ENCODE assay signal across 11 cellular contexts in the genomic region with DNA sequence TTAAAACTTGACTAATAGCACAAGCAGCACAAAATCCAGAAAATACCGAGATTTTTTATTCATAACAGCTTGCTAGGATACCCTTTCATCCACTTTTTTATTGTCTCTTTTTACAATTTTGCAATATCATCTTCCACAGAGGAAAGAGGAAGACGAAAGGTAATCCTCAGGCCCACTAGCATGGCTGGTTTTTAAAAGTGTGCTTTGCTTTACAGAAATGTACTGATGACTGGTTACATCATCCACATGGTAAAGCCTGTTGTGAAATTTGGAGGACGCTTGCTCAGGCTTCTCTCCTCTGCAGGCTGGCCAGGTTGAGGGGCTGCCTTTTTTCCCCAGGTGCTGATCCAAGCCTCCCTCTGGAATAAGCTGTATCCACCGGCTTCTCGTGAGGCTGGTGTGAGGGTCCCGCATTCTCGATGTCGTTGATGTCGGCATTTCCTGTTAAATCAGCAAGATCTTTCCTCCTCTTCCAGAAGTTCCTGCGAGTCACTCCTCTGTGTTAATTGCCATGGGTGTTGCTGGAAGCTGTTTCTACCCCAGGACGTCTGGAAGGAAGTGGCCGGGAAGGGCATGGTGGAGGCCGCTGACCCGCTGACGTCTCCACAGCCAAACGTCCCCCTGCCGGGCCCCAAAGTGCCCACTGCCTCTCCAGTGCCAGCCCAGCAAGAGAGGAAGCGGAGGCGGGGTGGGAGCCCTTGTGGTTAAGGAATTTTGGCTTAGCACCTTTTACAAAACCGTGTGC. TPM values are rescaled to one million over a fixed set of nuclear protein-coding genes. Genes with fewer than 3 reads are reported as not detected.
DNase-seq lines count a peak whose midpoint lies in the region; ATAC-seq, FAIRE-seq and TF ChIP-seq lines count a peak whose summit lies in the region.
"Had no signal": no experiment of that assay in that cellular context is flagged by ENCODE, and none has a peak within 500 bp of the region (broad histone marks: within the 10 kb centered on the region; RNA-seq: fewer than 3 reads in every experiment).

No MANE protein-coding gene starts in this region.

- POLR2A ChIA-PET in A549 (lab: Yijun Ruan, JAX), result no interaction called here

- no peaks in the 10 kb centered on the region for H3K9me3 ChIP-seq in A549
- H3K9me3 ChIP-seq: colonic mucosa, stomach had no signal

- TF ChIP-seq EP300 in A549 (IDR thresholded peaks at IDR 0.05), result no peak

- H3K4me1 Mint-ChIP-seq in endothelial cell (ENCODE audit: unreplicated experiment), result peaks cover 21% of the 10 kb centered on the region

- H3K27ac ChIP-seq in A549, result peak overlapping the region; percentile 43 to 64; a peak in 4 of 6 replicates
- H3K27ac ChIP-seq: colonic mucosa, stomach had no signal

- ATAC-seq in A549, result no peak
- ATAC-seq in GM21528 (IDR thresholded peaks at IDR 0.05; ENCODE audit: low FRiP score, unreplicated experiment), result no peak
- ATAC-seq in GM18520 (IDR thresholded peaks at IDR 0.05; ENCODE audit: unreplicated experiment), result no peak

- peaks cover 7% of the 10 kb centered on the region; the same call in 2 of the 3 replicates for H3K4me1 ChIP-seq in A549
- H3K4me1 ChIP-seq: colonic mucosa had no signal

- H3K4me3 ChIP-seq in A549, result no peak overlapping the region
- H3K4me3 ChIP-seq: colonic mucosa, stomach had no signal

- H3K36me3 Mint-ChIP-seq in endothelial cell (ENCODE audit: low read depth, unreplicated experiment), result no peaks in the 10 kb centered on the region
- H3K36me3 Mint-ChIP-seq: naive B cell had no signal

- CTCF ChIA-PET in A549 (lab: Yijun Ruan, JAX), result interaction anchor here (1.6 kb wide), 1 partner anchor 8 kb away, joined by 3 read pairs; the partner anchor contains the start of gene IDUA

- FAIRE-seq in A549 (lab: Jason Lieb, UNC), result no peak

- H3K9me3 Mint-ChIP-seq in endothelial cell (ENCODE audit: unreplicated experiment), result no peaks in the 10 kb centered on the region
- H3K9me3 Mint-ChIP-seq: naive B cell had no signal

- DNase-seq in A549 (ENCODE audit: low read depth in 1 of 2, low spot score in 1 of 2) (no peak), NCI-H226 (peak; percentile 34), endothelial cell (ENCODE audit: low spot score) (no peak), NCI-H2171 (lab: John Stamatoyannopoulos, UW) (no peak)
- DNase-seq: colonic mucosa, naive B cell, NCI-H524 treated with DMSO at 0.1 percent for 48 hours, stomach, T1000 had no signal

- 80% methylated on average over 17 of the region's 20 CpGs for WGBS in A549 (ENCODE audit: missing lambda C conversion rate)

- TF ChIP-seq CTCF in A549 (IDR thresholded peaks at IDR 0.05) (no peak), endothelial cell (IDR thresholded peaks at IDR 0.05; ENCODE audit: unreplicated experiment) (no peak)

- no peak for TF ChIP-seq POLR2A in A549 (IDR thresholded peaks at IDR 0.05; ENCODE audit: low read length)

- H3K4me3 Mint-ChIP-seq in endothelial cell (ENCODE audit: unreplicated experiment), result no peak overlapping the region
- H3K4me3 Mint-ChIP-seq: naive B cell had no signal

- H3K27me3 Mint-ChIP-seq in endothelial cell (ENCODE audit: unreplicated experiment), result peaks cover 6% of the 10 kb centered on the region
- H3K27me3 Mint-ChIP-seq: naive B cell had no signal

- no peak overlapping the region for H3K4me2 ChIP-seq in A549

- H3K27ac Mint-ChIP-seq in endothelial cell (ENCODE audit: unreplicated experiment), result peak overlapping the region; percentile 61
- H3K27ac Mint-ChIP-seq: naive B cell had no signal

- TF ChIP-seq RAD21 in A549 (conservative IDR thresholded peaks at IDR 0.05 in 1 of 2, IDR thresholded peaks at IDR 0.05 in 1 of 2), result no peak

TF ChIP-seq in A549, 52 proteins besides CTCF, POLR2A, EP300 and RAD21:
- TF ChIP-seq RCOR1 (IDR thresholded peaks at IDR 0.05; ENCODE audit: low read depth, low read length) (no peak), RNF2 (IDR thresholded peaks at IDR 0.05; ENCODE audit: borderline replicate concordance, low read depth) (no peak), CEBPB (IDR thresholded peaks at IDR 0.05) (0 out of 4 replicates have a peak, but pooled peaks of 1 of the 2 experiments have one; percentile 33), FOSB (CRISPR knock-in tag; IDR thresholded peaks at IDR 0.05) (no peak), CHD4 (IDR thresholded peaks at IDR 0.05; ENCODE audit: borderline replicate concordance) (no peak)
- TF ChIP-seq, protein P1, sequence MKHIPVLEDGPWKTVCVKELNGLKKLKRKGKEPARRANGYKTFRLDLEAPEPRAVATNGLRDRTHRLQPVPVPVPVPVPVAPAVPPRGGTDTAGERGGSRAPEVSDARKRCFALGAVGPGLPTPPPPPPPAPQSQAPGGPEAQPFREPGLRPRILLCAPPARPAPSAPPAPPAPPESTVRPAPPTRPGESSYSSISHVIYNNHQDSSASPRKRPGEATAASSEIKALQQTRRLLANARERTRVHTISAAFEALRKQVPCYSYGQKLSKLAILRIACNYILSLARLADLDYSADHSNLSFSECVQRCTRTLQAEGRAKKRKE (CRISPR knock-in tag; IDR thresholded peaks at IDR 0.05; ENCODE audit: low read depth), result no peak

RNA-seq across cellular contexts. Expression of gene DGKQ, which starts 5.8 kb away (rescaled TPM):
- polyA plus RNA-seq in A549 (2011; rRNA removed), result 2.7 and 3.3 TPM in 2 replicates
- 7.5 and 10.4 TPM in 2 replicates for polyA plus RNA-seq in A549 (2012; cell fraction: cytosol; rRNA removed)
- 37.7 and 46.1 TPM in 2 replicates for polyA plus RNA-seq in A549 (2012; cell fraction: nucleus; rRNA removed)
- polyA plus RNA-seq in A549 (2017; fragmentation: RNase III; extraction: RNeasy Plus Mini Kit Qiagen cat#74134 plus additional on column Dnase treatment), result 6.2 to 7.8 TPM (median 7.0 TPM) in 3 replicates
- 2.7 and 3.2 TPM in 2 replicates for polyA minus RNA-seq in A549 (2011; rRNA and poly(A)+ RNA removed)
- 14.5 TPM for total RNA-seq in endothelial cell (ENCODE audit: unreplicated experiment)

RNA-seq across cellular contexts. Expression of gene IDUA, which starts 7.7 kb away (rescaled TPM):
- 3.1 and 4.2 TPM in 2 replicates for polyA plus RNA-seq in A549 (2011; rRNA removed)
- polyA plus RNA-seq in A549 (2012; cell fraction: cytosol; rRNA removed), result 3.0 and 4.1 TPM in 2 replicates
- 65.6 and 96.4 TPM in 2 replicates for polyA plus RNA-seq in A549 (2012; cell fraction: nucleus; rRNA removed)
- polyA plus RNA-seq in A549 (2017; fragmentation: RNase III; extraction: RNeasy Plus Mini Kit Qiagen cat#74134 plus additional on column Dnase treatment), result 13.9 to 19.4 TPM (median 19.2 TPM) in 3 replicates
- 3.0 and 4.0 TPM in 2 replicates for polyA minus RNA-seq in A549 (2011; rRNA and poly(A)+ RNA removed)
- 14.9 TPM for total RNA-seq in endothelial cell (ENCODE audit: unreplicated experiment)

RNA-seq across cellular contexts. Expression of gene SLC26A1, which starts 14.1 kb away (rescaled TPM):
- polyA plus RNA-seq in A549 (2011; rRNA removed) (0.09 and 0.23 TPM in 2 replicates), A549 (2017; fragmentation: RNase III; extraction: RNeasy Plus Mini Kit Qiagen cat#74134 plus additional on column Dnase treatment) (0.30 to 0.61 TPM (median 0.50 TPM) in 3 replicates)
- 0.30 and 0.45 TPM in 2 replicates for polyA plus RNA-seq in A549 (2012; cell fraction: cytosol; rRNA removed)
- 1.3 and 1.7 TPM in 2 replicates for polyA plus RNA-seq in A549 (2012; cell fraction: nucleus; rRNA removed)
- 0.62 and 0.83 TPM in 2 replicates for polyA minus RNA-seq in A549 (2011; rRNA and poly(A)+ RNA removed)
- total RNA-seq in endothelial cell (ENCODE audit: unreplicated experiment), result not detected

RNA-seq across cellular contexts. Expression of gene FGFRL1, which starts 32.3 kb away (rescaled TPM):
- 4.7 and 8.3 TPM in 2 replicates for polyA plus RNA-seq in A549 (2011; rRNA removed)
- 26.5 and 32.6 TPM in 2 replicates for polyA plus RNA-seq in A549 (2012; cell fraction: cytosol; rRNA removed)
- polyA plus RNA-seq in A549 (2012; cell fraction: nucleus; rRNA removed), result 32.5 and 64.4 TPM in 2 replicates
- 11.2 to 11.4 TPM (median 11.2 TPM) in 3 replicates for polyA plus RNA-seq in A549 (2017; fragmentation: RNase III; extraction: RNeasy Plus Mini Kit Qiagen cat#74134 plus additional on column Dnase treatment)
- 40.2 and 49.5 TPM in 2 replicates for polyA minus RNA-seq in A549 (2011; rRNA and poly(A)+ RNA removed)
- total RNA-seq in endothelial cell (ENCODE audit: unreplicated experiment), result 5.2 TPM

RNA-seq across cellular contexts. Expression of gene TMEM175, which starts 46.9 kb away (rescaled TPM):
- polyA plus RNA-seq in A549 (2011; rRNA removed), result 19.4 and 26.5 TPM in 2 replicates
- polyA plus RNA-seq in A549 (2012; cell fraction: cytosol; rRNA removed), result 24.5 and 25.2 TPM in 2 replicates
- polyA plus RNA-seq in A549 (2012; cell fraction: nucleus; rRNA removed), result 174 and 196 TPM in 2 replicates
- 14.8 to 16.7 TPM (median 15.7 TPM) in 3 replicates for polyA plus RNA-seq in A549 (2017; fragmentation: RNase III; extraction: RNeasy Plus Mini Kit Qiagen cat#74134 plus additional on column Dnase treatment)
- polyA minus RNA-seq in A549 (2011; rRNA and poly(A)+ RNA removed), result 16.5 and 22.9 TPM in 2 replicates
- 31.4 TPM for total RNA-seq in endothelial cell (ENCODE audit: unreplicated experiment)
